Comparison of ENCODE assay signal across 1 cellular context in the genomic region with DNA sequence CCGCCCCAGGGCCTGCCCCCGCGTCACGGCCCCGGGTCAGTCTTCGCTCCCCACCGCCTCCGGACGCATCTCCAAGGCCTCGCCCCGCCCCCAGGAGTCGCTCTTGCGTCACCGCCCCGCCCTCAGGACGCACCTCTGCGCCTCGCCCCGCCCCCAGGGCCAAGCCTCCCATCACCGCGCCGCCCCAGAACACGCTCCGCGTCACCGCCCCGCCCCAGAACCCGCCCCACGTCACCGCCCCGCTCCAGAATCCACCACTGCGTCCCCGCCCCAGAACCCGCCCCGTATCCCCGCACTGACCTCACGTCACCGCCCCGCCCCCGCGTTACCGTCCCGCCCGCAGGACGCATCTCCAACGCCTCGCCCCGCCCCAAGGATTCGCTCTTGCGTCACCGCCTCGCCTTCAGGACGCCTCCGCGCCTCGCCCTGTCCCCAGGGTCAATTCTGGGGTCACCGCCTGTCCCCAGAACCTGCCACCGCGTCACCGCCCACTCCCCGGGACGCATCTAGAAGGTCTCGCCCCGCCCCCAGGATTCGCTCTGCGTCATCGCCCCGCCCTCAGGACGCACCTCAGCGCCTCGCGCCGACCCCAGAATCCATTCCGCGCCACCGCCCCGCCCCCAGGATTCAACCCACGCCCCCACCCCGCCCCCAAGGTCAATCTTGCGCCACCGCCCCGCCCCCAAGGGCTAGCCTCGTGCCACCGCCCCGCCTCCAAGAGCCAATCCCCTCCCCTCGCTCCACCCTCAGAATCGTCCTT.
A peak's percentile ranks its signal among the peaks of the same experiment; 100 is the strongest.
TF ChIP-seq lines count a peak whose summit lies in the region.

No MANE protein-coding gene starts in this region.

TF ChIP-seq in HepG2, 621 proteins besides CTCF, POLR2A, EP300 and RAD21 (continued from another document and continues in another):
- TF ChIP-seq, protein P1, sequence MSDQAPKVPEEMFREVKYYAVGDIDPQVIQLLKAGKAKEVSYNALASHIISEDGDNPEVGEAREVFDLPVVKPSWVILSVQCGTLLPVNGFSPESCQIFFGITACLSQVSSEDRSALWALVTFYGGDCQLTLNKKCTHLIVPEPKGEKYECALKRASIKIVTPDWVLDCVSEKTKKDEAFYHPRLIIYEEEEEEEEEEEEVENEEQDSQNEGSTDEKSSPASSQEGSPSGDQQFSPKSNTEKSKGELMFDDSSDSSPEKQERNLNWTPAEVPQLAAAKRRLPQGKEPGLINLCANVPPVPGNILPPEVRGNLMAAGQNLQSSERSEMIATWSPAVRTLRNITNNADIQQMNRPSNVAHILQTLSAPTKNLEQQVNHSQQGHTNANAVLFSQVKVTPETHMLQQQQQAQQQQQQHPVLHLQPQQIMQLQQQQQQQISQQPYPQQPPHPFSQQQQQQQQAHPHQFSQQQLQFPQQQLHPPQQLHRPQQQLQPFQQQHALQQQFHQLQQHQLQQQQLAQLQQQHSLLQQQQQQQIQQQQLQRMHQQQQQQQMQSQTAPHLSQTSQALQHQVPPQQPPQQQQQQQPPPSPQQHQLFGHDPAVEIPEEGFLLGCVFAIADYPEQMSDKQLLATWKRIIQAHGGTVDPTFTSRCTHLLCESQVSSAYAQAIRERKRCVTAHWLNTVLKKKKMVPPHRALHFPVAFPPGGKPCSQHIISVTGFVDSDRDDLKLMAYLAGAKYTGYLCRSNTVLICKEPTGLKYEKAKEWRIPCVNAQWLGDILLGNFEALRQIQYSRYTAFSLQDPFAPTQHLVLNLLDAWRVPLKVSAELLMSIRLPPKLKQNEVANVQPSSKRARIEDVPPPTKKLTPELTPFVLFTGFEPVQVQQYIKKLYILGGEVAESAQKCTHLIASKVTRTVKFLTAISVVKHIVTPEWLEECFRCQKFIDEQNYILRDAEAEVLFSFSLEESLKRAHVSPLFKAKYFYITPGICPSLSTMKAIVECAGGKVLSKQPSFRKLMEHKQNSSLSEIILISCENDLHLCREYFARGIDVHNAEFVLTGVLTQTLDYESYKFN (CRISPR knock-in tag; conservative IDR thresholded peaks at IDR 0.05), result peak; percentile 42; the same call in 1 of the 2 replicates
- TF ChIP-seq RBM22 (optimal IDR thresholded peaks at IDR 0.05; ENCODE audit: low read length) (no peak), ZMYM4 (CRISPR knock-in tag; IDR thresholded peaks at IDR 0.05) (0 out of 2 replicates have a peak, but pooled peaks have one; percentile 37), SALL1 (CRISPR knock-in tag; IDR thresholded peaks at IDR 0.05) (peak; percentile 48; the same call in 1 of the 2 replicates), MIER3 (CRISPR knock-in tag; IDR thresholded peaks at IDR 0.05; ENCODE audit: borderline replicate concordance) (no peak), NPAS2 (CRISPR knock-in tag; IDR thresholded peaks at IDR 0.05; ENCODE audit: borderline replicate concordance) (no peak), SPEN (CRISPR knock-in tag; IDR thresholded peaks at IDR 0.05; ENCODE audit: low read depth) (peak; percentile 65; the same call in 1 of the 2 replicates), ATF1 (CRISPR knock-in tag; IDR thresholded peaks at IDR 0.05) (0 out of 2 replicates have a peak, but pooled peaks have one; percentile 20), NFRKB (IDR thresholded peaks at IDR 0.05) (no peak), ZFY (CRISPR knock-in tag; IDR thresholded peaks at IDR 0.05) (no peak), MAZ (IDR thresholded peaks at IDR 0.05; ENCODE audit: borderline replicate concordance, low read depth, low read length) (0 out of 2 replicates have a peak, but pooled peaks have one; percentile 4), MAZ (CRISPR knock-in tag; IDR thresholded peaks at IDR 0.05; ENCODE audit: low read depth) (no peak), KDM6A (CRISPR knock-in tag; IDR thresholded peaks at IDR 0.05; ENCODE audit: low read depth) (no peak), PHF20 (CRISPR knock-in tag; IDR thresholded peaks at IDR 0.05) (no peak), TSC22D2 (CRISPR knock-in tag; IDR thresholded peaks at IDR 0.05; ENCODE audit: borderline replicate concordance) (no peak), BCL6 (CRISPR knock-in tag; IDR thresholded peaks at IDR 0.05) (no peak), NR2F2 (IDR thresholded peaks at IDR 0.05; ENCODE audit: borderline replicate concordance, low read depth) (peak; percentile 49; the same call in 1 of the 2 replicates), KLF11 (CRISPR knock-in tag; IDR thresholded peaks at IDR 0.05) (no peak), NR2F1 (CRISPR knock-in tag; IDR thresholded peaks at IDR 0.05) (peak; percentile 21 to 30; a peak in 2 of 4 replicates), ARNT (IDR thresholded peaks at IDR 0.05) (no peak), NR2C2 (CRISPR knock-in tag; IDR thresholded peaks at IDR 0.05; ENCODE audit: borderline replicate concordance) (peak; percentile 95), GATAD1 (CRISPR knock-in tag; IDR thresholded peaks at IDR 0.05) (peak; percentile 45; the same call in 1 of the 2 replicates), HMGA1 (CRISPR knock-in tag; conservative IDR thresholded peaks at IDR 0.05) (no peak), SP5 (CRISPR knock-in tag; IDR thresholded peaks at IDR 0.05; ENCODE audit: borderline replicate concordance, low read depth) (peak; percentile 78)
- TF ChIP-seq, protein P2, sequence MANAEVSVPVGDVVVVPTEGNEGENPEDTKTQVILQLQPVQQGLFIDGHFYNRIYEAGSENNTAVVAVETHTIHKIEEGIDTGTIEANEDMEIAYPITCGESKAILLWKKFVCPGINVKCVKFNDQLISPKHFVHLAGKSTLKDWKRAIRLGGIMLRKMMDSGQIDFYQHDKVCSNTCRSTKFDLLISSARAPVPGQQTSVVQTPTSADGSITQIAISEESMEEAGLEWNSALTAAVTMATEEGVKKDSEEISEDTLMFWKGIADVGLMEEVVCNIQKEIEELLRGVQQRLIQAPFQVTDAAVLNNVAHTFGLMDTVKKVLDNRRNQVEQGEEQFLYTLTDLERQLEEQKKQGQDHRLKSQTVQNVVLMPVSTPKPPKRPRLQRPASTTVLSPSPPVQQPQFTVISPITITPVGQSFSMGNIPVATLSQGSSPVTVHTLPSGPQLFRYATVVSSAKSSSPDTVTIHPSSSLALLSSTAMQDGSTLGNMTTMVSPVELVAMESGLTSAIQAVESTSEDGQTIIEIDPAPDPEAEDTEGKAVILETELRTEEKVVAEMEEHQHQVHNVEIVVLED (CRISPR knock-in tag; IDR thresholded peaks at IDR 0.05; ENCODE audit: borderline replicate concordance), result peak; percentile 90
- TF ChIP-seq, protein P3, sequence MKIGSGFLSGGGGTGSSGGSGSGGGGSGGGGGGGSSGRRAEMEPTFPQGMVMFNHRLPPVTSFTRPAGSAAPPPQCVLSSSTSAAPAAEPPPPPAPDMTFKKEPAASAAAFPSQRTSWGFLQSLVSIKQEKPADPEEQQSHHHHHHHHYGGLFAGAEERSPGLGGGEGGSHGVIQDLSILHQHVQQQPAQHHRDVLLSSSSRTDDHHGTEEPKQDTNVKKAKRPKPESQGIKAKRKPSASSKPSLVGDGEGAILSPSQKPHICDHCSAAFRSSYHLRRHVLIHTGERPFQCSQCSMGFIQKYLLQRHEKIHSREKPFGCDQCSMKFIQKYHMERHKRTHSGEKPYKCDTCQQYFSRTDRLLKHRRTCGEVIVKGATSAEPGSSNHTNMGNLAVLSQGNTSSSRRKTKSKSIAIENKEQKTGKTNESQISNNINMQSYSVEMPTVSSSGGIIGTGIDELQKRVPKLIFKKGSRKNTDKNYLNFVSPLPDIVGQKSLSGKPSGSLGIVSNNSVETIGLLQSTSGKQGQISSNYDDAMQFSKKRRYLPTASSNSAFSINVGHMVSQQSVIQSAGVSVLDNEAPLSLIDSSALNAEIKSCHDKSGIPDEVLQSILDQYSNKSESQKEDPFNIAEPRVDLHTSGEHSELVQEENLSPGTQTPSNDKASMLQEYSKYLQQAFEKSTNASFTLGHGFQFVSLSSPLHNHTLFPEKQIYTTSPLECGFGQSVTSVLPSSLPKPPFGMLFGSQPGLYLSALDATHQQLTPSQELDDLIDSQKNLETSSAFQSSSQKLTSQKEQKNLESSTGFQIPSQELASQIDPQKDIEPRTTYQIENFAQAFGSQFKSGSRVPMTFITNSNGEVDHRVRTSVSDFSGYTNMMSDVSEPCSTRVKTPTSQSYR (CRISPR knock-in tag; IDR thresholded peaks at IDR 0.05; ENCODE audit: borderline replicate concordance), result no peak; the same call in 1 of the 2 replicates
- TF ChIP-seq, protein P4, sequence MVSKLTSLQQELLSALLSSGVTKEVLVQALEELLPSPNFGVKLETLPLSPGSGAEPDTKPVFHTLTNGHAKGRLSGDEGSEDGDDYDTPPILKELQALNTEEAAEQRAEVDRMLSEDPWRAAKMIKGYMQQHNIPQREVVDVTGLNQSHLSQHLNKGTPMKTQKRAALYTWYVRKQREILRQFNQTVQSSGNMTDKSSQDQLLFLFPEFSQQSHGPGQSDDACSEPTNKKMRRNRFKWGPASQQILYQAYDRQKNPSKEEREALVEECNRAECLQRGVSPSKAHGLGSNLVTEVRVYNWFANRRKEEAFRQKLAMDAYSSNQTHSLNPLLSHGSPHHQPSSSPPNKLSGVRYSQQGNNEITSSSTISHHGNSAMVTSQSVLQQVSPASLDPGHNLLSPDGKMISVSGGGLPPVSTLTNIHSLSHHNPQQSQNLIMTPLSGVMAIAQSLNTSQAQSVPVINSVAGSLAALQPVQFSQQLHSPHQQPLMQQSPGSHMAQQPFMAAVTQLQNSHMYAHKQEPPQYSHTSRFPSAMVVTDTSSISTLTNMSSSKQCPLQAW (CRISPR knock-in tag; IDR thresholded peaks at IDR 0.05), result no peak
- TF ChIP-seq, protein P5, sequence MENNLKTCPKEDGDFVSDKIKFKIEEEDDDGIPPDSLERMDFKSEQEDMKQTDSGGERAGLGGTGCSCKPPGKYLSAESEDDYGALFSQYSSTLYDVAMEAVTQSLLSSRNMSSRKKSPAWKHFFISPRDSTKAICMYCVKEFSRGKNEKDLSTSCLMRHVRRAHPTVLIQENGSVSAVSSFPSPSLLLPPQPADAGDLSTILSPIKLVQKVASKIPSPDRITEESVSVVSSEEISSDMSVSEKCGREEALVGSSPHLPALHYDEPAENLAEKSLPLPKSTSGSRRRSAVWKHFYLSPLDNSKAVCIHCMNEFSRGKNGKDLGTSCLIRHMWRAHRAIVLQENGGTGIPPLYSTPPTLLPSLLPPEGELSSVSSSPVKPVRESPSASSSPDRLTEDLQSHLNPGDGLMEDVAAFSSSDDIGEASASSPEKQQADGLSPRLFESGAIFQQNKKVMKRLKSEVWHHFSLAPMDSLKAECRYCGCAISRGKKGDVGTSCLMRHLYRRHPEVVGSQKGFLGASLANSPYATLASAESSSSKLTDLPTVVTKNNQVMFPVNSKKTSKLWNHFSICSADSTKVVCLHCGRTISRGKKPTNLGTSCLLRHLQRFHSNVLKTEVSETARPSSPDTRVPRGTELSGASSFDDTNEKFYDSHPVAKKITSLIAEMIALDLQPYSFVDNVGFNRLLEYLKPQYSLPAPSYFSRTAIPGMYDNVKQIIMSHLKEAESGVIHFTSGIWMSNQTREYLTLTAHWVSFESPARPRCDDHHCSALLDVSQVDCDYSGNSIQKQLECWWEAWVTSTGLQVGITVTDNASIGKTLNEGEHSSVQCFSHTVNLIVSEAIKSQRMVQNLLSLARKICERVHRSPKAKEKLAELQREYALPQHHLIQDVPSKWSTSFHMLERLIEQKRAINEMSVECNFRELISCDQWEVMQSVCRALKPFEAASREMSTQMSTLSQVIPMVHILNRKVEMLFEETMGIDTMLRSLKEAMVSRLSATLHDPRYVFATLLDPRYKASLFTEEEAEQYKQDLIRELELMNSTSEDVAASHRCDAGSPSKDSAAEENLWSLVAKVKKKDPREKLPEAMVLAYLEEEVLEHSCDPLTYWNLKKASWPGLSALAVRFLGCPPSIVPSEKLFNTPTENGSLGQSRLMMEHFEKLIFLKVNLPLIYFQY (CRISPR knock-in tag; IDR thresholded peaks at IDR 0.05; ENCODE audit: borderline replicate concordance), result no peak
- TF ChIP-seq, protein P6, sequence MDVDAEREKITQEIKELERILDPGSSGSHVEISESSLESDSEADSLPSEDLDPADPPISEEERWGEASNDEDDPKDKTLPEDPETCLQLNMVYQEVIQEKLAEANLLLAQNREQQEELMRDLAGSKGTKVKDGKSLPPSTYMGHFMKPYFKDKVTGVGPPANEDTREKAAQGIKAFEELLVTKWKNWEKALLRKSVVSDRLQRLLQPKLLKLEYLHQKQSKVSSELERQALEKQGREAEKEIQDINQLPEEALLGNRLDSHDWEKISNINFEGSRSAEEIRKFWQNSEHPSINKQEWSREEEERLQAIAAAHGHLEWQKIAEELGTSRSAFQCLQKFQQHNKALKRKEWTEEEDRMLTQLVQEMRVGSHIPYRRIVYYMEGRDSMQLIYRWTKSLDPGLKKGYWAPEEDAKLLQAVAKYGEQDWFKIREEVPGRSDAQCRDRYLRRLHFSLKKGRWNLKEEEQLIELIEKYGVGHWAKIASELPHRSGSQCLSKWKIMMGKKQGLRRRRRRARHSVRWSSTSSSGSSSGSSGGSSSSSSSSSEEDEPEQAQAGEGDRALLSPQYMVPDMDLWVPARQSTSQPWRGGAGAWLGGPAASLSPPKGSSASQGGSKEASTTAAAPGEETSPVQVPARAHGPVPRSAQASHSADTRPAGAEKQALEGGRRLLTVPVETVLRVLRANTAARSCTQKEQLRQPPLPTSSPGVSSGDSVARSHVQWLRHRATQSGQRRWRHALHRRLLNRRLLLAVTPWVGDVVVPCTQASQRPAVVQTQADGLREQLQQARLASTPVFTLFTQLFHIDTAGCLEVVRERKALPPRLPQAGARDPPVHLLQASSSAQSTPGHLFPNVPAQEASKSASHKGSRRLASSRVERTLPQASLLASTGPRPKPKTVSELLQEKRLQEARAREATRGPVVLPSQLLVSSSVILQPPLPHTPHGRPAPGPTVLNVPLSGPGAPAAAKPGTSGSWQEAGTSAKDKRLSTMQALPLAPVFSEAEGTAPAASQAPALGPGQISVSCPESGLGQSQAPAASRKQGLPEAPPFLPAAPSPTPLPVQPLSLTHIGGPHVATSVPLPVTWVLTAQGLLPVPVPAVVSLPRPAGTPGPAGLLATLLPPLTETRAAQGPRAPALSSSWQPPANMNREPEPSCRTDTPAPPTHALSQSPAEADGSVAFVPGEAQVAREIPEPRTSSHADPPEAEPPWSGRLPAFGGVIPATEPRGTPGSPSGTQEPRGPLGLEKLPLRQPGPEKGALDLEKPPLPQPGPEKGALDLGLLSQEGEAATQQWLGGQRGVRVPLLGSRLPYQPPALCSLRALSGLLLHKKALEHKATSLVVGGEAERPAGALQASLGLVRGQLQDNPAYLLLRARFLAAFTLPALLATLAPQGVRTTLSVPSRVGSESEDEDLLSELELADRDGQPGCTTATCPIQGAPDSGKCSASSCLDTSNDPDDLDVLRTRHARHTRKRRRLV (CRISPR knock-in tag; IDR thresholded peaks at IDR 0.05), result no peak
- TF ChIP-seq, protein P7, sequence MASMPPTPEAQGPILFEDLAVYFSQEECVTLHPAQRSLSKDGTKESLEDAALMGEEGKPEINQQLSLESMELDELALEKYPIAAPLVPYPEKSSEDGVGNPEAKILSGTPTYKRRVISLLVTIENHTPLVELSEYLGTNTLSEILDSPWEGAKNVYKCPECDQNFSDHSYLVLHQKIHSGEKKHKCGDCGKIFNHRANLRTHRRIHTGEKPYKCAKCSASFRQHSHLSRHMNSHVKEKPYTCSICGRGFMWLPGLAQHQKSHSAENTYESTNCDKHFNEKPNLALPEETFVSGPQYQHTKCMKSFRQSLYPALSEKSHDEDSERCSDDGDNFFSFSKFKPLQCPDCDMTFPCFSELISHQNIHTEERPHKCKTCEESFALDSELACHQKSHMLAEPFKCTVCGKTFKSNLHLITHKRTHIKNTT (CRISPR knock-in tag; IDR thresholded peaks at IDR 0.05), result no peak
